ENCODE assay signal across 17 cellular contexts in the genomic region with DNA sequence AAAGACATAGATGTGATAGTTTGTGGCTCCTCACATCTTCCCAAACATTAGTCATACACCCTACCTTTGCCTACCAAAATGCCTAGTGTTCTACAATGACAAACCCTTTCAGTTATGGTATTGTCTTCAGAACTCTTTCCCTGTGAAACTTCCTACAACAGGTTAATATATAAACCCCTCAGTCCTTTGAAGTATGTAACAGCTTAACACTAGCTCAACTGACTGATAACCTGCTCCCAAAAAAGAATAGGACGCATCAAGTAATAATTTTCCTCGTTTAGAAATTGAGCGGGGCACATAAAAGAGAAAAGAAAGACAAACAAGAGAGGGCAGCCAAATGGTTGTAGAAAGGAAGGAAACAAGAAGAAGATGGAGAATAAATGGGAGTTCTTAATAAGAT. TPM values are rescaled to one million over a fixed set of nuclear protein-coding genes. Genes with fewer than 3 reads are reported as not detected.
DNase-seq lines count a peak whose midpoint lies in the region; ATAC-seq and TF ChIP-seq lines count a peak whose summit lies in the region.
"Had no signal": no experiment of that assay in that cellular context is flagged by ENCODE, and none has a peak within 500 bp of the region (broad histone marks: within the 10 kb centered on the region; RNA-seq: fewer than 3 reads in every experiment).

No MANE protein-coding gene starts in this region.

- no peak for ATAC-seq in GM18498 (IDR thresholded peaks at IDR 0.05; ENCODE audit: unreplicated experiment)
- ATAC-seq: HCT116 had no signal

- BruUV-seq in Calu3 (replicated peaks; lab: Mats Ljungman, UMichigan) = no TSS peak

- H3K4me3 Mint-ChIP-seq in Calu3 (ENCODE audit: low read depth, unreplicated experiment) = peak overlapping the region; percentile 2
- H3K4me3 Mint-ChIP-seq: CD4-positive, alpha-beta memory T cell; H9; HFFc6 had no signal

- DNase-seq in Calu3 (no peak), SW480 (ENCODE audit: low spot score) (peak; percentile 78), kidney tubule cell (ENCODE audit: low spot score) (peak; percentile 57), D341Med (ENCODE audit: low spot score) (no peak), SW 1271 (lab: John Stamatoyannopoulos, UW) (no peak)
- DNase-seq: C1 segment of cervical spinal cord; CD4-positive, alpha-beta memory T cell; COR-L47; DMS53; DND-41; GM23248; H9; HFFc6 had no signal

- no peaks in the 10 kb centered on the region for H3K27me3 Mint-ChIP-seq in Calu3 (ENCODE audit: unreplicated experiment)
- H3K27me3 Mint-ChIP-seq: CD4-positive, alpha-beta memory T cell had no signal

- H3K9me3 Mint-ChIP-seq in Calu3 (ENCODE audit: low read depth, unreplicated experiment) = no peaks in the 10 kb centered on the region
- H3K9me3 Mint-ChIP-seq: H9 had no signal

- peaks cover 17% of the 10 kb centered on the region for H3K4me1 Mint-ChIP-seq in Calu3 (ENCODE audit: low read depth, unreplicated experiment)
- H3K4me1 Mint-ChIP-seq: CD4-positive, alpha-beta memory T cell had no signal

- no peak for TF ChIP-seq CTCF in Calu3 (IDR thresholded peaks at IDR 0.05; ENCODE audit: unreplicated experiment)

- intact Hi-C loops in Calu3 (cut with micrococcal nuclease; ENCODE audit: unreplicated experiment) = loop anchor here (5.0 kb wide), 1 partner anchor 75 kb away; no protein-coding TSS in a partner anchor

- H3K27ac Mint-ChIP-seq in Calu3 (ENCODE audit: unreplicated experiment) = no peak overlapping the region
- H3K27ac Mint-ChIP-seq: H9, HFFc6 had no signal

- CTCF ChIA-PET in Calu3 (lab: Charles Lee) = no interaction called here

- no peaks in the 10 kb centered on the region for H3K36me3 Mint-ChIP-seq in Calu3 (ENCODE audit: insufficient read depth, unreplicated experiment)
- H3K36me3 Mint-ChIP-seq: CD4-positive, alpha-beta memory T cell had no signal

RNA-seq across cellular contexts. Expression of gene RNF148, which starts 49.9 kb away (rescaled TPM):
- total RNA-seq in Calu3 (2022) = 0.76 and 0.99 TPM in 2 replicates
- total RNA-seq: A172; CD4-positive, alpha-beta memory T cell; GM23248; HFFc6 had no signal

RNA-seq across cellular contexts. Expression of gene RNF133, which starts 53.7 kb away (rescaled TPM):
- total RNA-seq in Calu3 (2022) = 0.69 and 0.97 TPM in 2 replicates
- total RNA-seq: A172; CD4-positive, alpha-beta memory T cell; GM23248; H4; HFFc6 had no signal

Comparison
In these comparisons a context has a peak if more than half of its experiments do, and no peak if none do; other contexts are left out.
1. DNase-seq: peak in SW480 (single experiment) and kidney tubule cell (single experiment); none in Calu3 (single experiment), D341Med (single experiment) and SW 1271 (0 of 2).